10 cellular contexts compared by ENCODE assay signal in genomic region chr6:7543761-7544424, GRCh38. TPM values are rescaled to one million over a fixed set of nuclear protein-coding genes. Genes with fewer than 3 reads are reported as not detected.
DNase-seq lines count a peak whose midpoint lies in the region; ATAC-seq, FAIRE-seq and TF ChIP-seq lines count a peak whose summit lies in the region.
"Had no signal": no experiment of that assay in that cellular context is flagged by ENCODE, and none has a peak within 500 bp of the region (broad histone marks: within the 10 kb centered on the region; RNA-seq: fewer than 3 reads in every experiment).

No MANE protein-coding gene starts in this region.

- H3K27me3 ChIP-seq in PC-9 (ENCODE audit: insufficient read depth, low read depth) (no peaks in the 10 kb centered on the region), foreskin keratinocyte (no peaks in the 10 kb centered on the region), parathyroid adenoma (ENCODE audit: control insufficient read depth, insufficient read depth, low read length) (no peaks in the 10 kb centered on the region)

- H3F3A ChIP-seq in PC-9 (ENCODE audit: insufficient read depth, low read depth): peaks cover 15% of the 10 kb centered on the region; the same call in 1 of the 2 replicates

- no peak overlapping the region for H3K27ac ChIP-seq in PC-9
- H3K27ac ChIP-seq in foreskin keratinocyte: peak overlapping the region; percentile 93
- peak overlapping the region; percentile 93 for H3K27ac ChIP-seq in parathyroid adenoma

- DNase-seq in ELF-1 (ENCODE audit: low read depth, low spot score) (peak; percentile 55), PC-9 (no peak), foreskin keratinocyte (no peak), SIG-M5 treated with dmso at 0.1 percent for 504 hours (lab: John Stamatoyannopoulos, UW; ENCODE audit: unreplicated experiment) (no peak), NCI-H82 (lab: John Stamatoyannopoulos, UW) (no peak), HTR-8/SVneo (ENCODE audit: insufficient read length, low spot score) (no peak)
- DNase-seq in stimulated activated naive CD8-positive, alpha-beta T cell treated with anti-CD3 and anti-CD28 coated beads, Interleukin-15, Interleukin-2, amounts not matched to agents 100 U/mL and 50 U/mL, for 24 hours: no peak
- DNase-seq: activated CD4-positive, alpha-beta memory T cell treated with anti-CD3 and anti-CD28 coated beads for 36 hours had no signal

- ATAC-seq in foreskin keratinocyte: no peak
- ATAC-seq in stimulated activated naive CD8-positive, alpha-beta T cell treated with anti-CD3 and anti-CD28 coated beads, Interleukin-15, Interleukin-2, amounts not matched to agents 100 U/mL and 50 U/mL, for 24 hours: no peak

- TF ChIP-seq CTCF in PC-9 (conservative IDR thresholded peaks at IDR 0.05): no peak
- no peak for TF ChIP-seq CTCF in foreskin keratinocyte (conservative IDR thresholded peaks at IDR 0.05)
- TF ChIP-seq CTCF in parathyroid adenoma (IDR thresholded peaks at IDR 0.05): no peak

- POLR2A ChIA-PET in PC-9 (lab: Charles Lee; ENCODE audit: unreplicated experiment): interaction anchor here (0.6 to 0.7 kb wide), 2 partner anchors 76 to 258 kb away, joined by 3 read pairs; no protein-coding TSS in a partner anchor

- H3K4me1 ChIP-seq in PC-9 (replicated peaks; ENCODE audit: insufficient read depth) (peaks cover 45% of the 10 kb centered on the region), foreskin keratinocyte (peaks cover 28% of the 10 kb centered on the region), parathyroid adenoma (peaks cover 16% of the 10 kb centered on the region)

- H3K4me3 ChIP-seq in PC-9: peak overlapping the region; percentile 81
- peak overlapping the region; percentile 80 for H3K4me3 ChIP-seq in parathyroid adenoma (ENCODE audit: low read depth, low read length)

- H3K4me2 ChIP-seq in PC-9 (peak overlapping the region; percentile 91), parathyroid adenoma (ENCODE audit: low read length) (peak overlapping the region; percentile 78)

- intact Hi-C loops in PC-9 (cut with micrococcal nuclease; ENCODE audit: unreplicated experiment): loop anchor here (2.0 to 5.0 kb wide), 4 partner anchors 48 to 231 kb away; partner anchors contain the start of genes SNRNP48 and SSR1

- H2AFZ ChIP-seq in PC-9 (no peak overlapping the region), parathyroid adenoma (peak overlapping the region; percentile 60)

- H3K9me3 ChIP-seq in PC-9 (ENCODE audit: insufficient read depth, low read depth) (no peaks in the 10 kb centered on the region), parathyroid adenoma (ENCODE audit: control insufficient read depth, low read length) (no peaks in the 10 kb centered on the region)

- BruUV-seq in PC-9 (replicated peaks; lab: Mats Ljungman, UMichigan): no TSS peak

- H3K79me2 ChIP-seq in PC-9 (ENCODE audit: low read depth) (peaks cover 56% of the 10 kb centered on the region), parathyroid adenoma (peaks cover 41% of the 10 kb centered on the region)

- no peaks in the 10 kb centered on the region for H3K9me2 ChIP-seq in PC-9 (ENCODE audit: insufficient read depth)

- no peaks in the 10 kb centered on the region; the same call in 1 of the 2 replicates for H4K20me1 ChIP-seq in PC-9 (ENCODE audit: insufficient read depth)

- CTCF ChIA-PET in PC-9 (lab: Charles Lee): no interaction called here

- H3K36me3 ChIP-seq in PC-9 (ENCODE audit: low read depth) (no peaks in the 10 kb centered on the region), parathyroid adenoma (ENCODE audit: control insufficient read depth, insufficient read depth, low read length) (no peaks in the 10 kb centered on the region)

- no peak overlapping the region for H3K9ac ChIP-seq in parathyroid adenoma

- FAIRE-seq in HTR-8/SVneo (lab: Jason Lieb, UNC): no peak
- FAIRE-seq: colon had no signal

RNA-seq across cellular contexts. Expression of gene DSP, which starts 2.4 kb away (rescaled TPM):
- total RNA-seq in PC-9 (2021) (109 and 117 TPM in 2 replicates), foreskin keratinocyte (352 and 371 TPM in 2 replicates)
- polyA plus RNA-seq in foreskin keratinocyte: 63.1 and 67.4 TPM in 2 replicates

RNA-seq across cellular contexts. Expression of gene SNRNP48, which starts 46.1 kb away (rescaled TPM):
- 18.6 and 21.7 TPM in 2 replicates for total RNA-seq in PC-9 (2021)
- 12.0 and 12.2 TPM in 2 replicates for total RNA-seq in foreskin keratinocyte
- polyA plus RNA-seq in foreskin keratinocyte: 4.0 and 5.1 TPM in 2 replicates
